In the genomic region with DNA sequence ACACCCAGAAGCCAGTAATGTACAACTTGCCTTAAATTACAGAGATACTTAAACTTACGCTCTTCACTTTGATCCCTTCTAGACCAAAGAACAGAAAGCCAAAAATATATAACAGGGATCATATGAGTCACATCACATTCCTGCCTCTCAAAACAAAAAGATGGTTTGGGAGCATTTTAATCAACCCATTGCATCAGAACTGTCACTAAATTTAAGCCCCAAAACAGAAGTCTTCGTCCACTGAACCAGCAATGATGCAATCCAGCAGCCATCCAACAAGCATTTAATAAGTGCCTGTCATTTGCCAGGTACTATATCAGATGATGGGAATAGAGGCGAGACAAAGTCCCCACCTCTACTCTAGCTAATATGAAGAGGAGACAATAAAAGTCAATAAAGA, we compare ENCODE assay signal across 25 cellular contexts. TPM values are rescaled to one million over a fixed set of nuclear protein-coding genes. Genes with fewer than 3 reads are reported as not detected.
DNase-seq lines count a peak whose midpoint lies in the region; ATAC-seq and TF ChIP-seq lines count a peak whose summit lies in the region.
"Had no signal": no experiment of that assay in that cellular context is flagged by ENCODE, and none has a peak within 500 bp of the region (broad histone marks: within the 10 kb centered on the region; RNA-seq: fewer than 3 reads in every experiment).

No MANE protein-coding gene starts in this region.

- POLR2A ChIA-PET in naive thymus-derived CD8-positive, alpha-beta T cell (lab: Charles Lee) = no interaction called here

- H3K4me3 Mint-ChIP-seq in naive thymus-derived CD8-positive, alpha-beta T cell = no peak overlapping the region
- H3K4me3 Mint-ChIP-seq: activated T-cell treated with anti-CD3 and anti-CD28 coated beads, Interleukin-2, amount 50 U/mL, for 72 hours; naive B cell; T-cell had no signal

- peaks cover 4% of the 10 kb centered on the region for H3K36me3 ChIP-seq in brain microvascular endothelial cell (replicated peaks)
- H3K36me3 ChIP-seq: uterus had no signal

- H3K27me3 Mint-ChIP-seq in naive thymus-derived CD8-positive, alpha-beta T cell = no peaks in the 10 kb centered on the region
- H3K27me3 Mint-ChIP-seq: naive B cell, T-cell had no signal

- in situ Hi-C loops in brain microvascular endothelial cell (cut with HindIII; ENCODE audit: low pct_ligation_motif_present, low sequenced_read_pairs) = no loop called here

- H3K27ac ChIP-seq in brain microvascular endothelial cell = no peak overlapping the region
- H3K27ac ChIP-seq: esophagus muscularis mucosa, hepatocyte, uterus had no signal

- DNase-seq in AG20443 (ENCODE audit: low spot score) = peak; percentile 59
- peak; percentile 57 for DNase-seq in LHCN-M2 (ENCODE audit: low read depth)
- DNase-seq in brain microvascular endothelial cell = peak; percentile 8
- peak; percentile 17 for DNase-seq in myocyte (ENCODE audit: low read depth)
- DNase-seq in dermis blood vessel endothelial cell = no peak
- DNase-seq in naive thymus-derived CD8-positive, alpha-beta T cell = no peak
- no peak for DNase-seq in stimulated activated CD4-positive, alpha-beta T cell treated with anti-CD3 and anti-CD28 coated beads, Interleukin-2, amount 100 ng/mL, for 48 hours
- DNase-seq: activated CD8-positive, alpha-beta memory T cell treated with anti-CD3 and anti-CD28 coated beads for 24 hours; activated T-cell treated with anti-CD3 and anti-CD28 coated beads, Interleukin-2, amount 50 U/mL, for 72 hours; caudate nucleus; effector CD4-positive, alpha-beta T cell; GF-D8; naive B cell; NCI-H187; NCI-H510A; small intestine; stimulated activated CD4-positive, alpha-beta T cell treated with anti-CD3 and anti-CD28 coated beads, Interleukin-4, amount 100 ng/mL, for 24 hours; substantia nigra; T-cell; uterus had no signal

- H3K4me1 Mint-ChIP-seq in naive thymus-derived CD8-positive, alpha-beta T cell = peaks cover 0 to 3% (median 0%) of the 10 kb centered on the region in 4 donors
- H3K4me1 Mint-ChIP-seq: naive B cell, T-cell had no signal

- no peaks in the 10 kb centered on the region for H3K27me3 ChIP-seq in brain microvascular endothelial cell (replicated peaks)
- H3K27me3 ChIP-seq: esophagus muscularis mucosa, hepatocyte, uterus had no signal

- no peak for ATAC-seq in GM21526 (IDR thresholded peaks at IDR 0.05; ENCODE audit: low FRiP score, unreplicated experiment)
- ATAC-seq in naive thymus-derived CD8-positive, alpha-beta T cell = no peak
- ATAC-seq: activated T-cell treated with anti-CD3 and anti-CD28 coated beads, Interleukin-2, amount 50 U/mL, for 72 hours; T-cell had no signal

- peaks cover 9 to 84% (median 30%) of the 10 kb centered on the region in 3 donors for H3K36me3 Mint-ChIP-seq in naive thymus-derived CD8-positive, alpha-beta T cell

- no peak overlapping the region for H3K4me3 ChIP-seq in brain microvascular endothelial cell (ENCODE audit: low read depth, low read length)
- H3K4me3 ChIP-seq: esophagus muscularis mucosa, hepatocyte, uterus had no signal

- TF ChIP-seq CTCF in brain microvascular endothelial cell (IDR thresholded peaks at IDR 0.05; ENCODE audit: low read depth, low read length, missing control alignments) = no peak

- no peaks in the 10 kb centered on the region for H3K9me3 Mint-ChIP-seq in naive thymus-derived CD8-positive, alpha-beta T cell
- H3K9me3 Mint-ChIP-seq: activated T-cell treated with anti-CD3 and anti-CD28 coated beads, Interleukin-2, amount 50 U/mL, for 72 hours; naive B cell; T-cell had no signal

- H3K27ac Mint-ChIP-seq in naive thymus-derived CD8-positive, alpha-beta T cell = peak overlapping the region in 1 of 10 donors; percentile 2
- H3K27ac Mint-ChIP-seq: activated T-cell treated with anti-CD3 and anti-CD28 coated beads, Interleukin-2, amount 50 U/mL, for 72 hours; T-cell had no signal

RNA-seq across cellular contexts. Expression of gene GLIS1, which starts 42.7 kb away (rescaled TPM):
- total RNA-seq in LHCN-M2 (2014; rRNA removed) (3.7 and 4.6 TPM in 2 replicates), myocyte (1.6 and 1.9 TPM in 2 replicates), dermis blood vessel endothelial cell (not detected in 2 replicates)
- polyA plus RNA-seq in LHCN-M2 (2012) = 1.9 TPM
- polyA plus RNA-seq in myocyte (2012) = 1.0 TPM
- not detected for total RNA-seq in naive thymus-derived CD8-positive, alpha-beta T cell
- polyA plus RNA-seq in naive thymus-derived CD8-positive, alpha-beta T cell = not detected
- total RNA-seq: activated T-cell treated with anti-CD3 and anti-CD28 coated beads, Interleukin-2, amount 50 U/mL, for 72 hours; lung microvascular endothelial cell; T-cell had no signal
- polyA plus RNA-seq: keratinocyte had no signal

RNA-seq across cellular contexts. Expression of gene NDC1, which starts 56.4 kb away (rescaled TPM):
- 39.3 and 42.0 TPM in 2 replicates for total RNA-seq in LHCN-M2 (2014; rRNA removed)
- 6.0 TPM for polyA plus RNA-seq in LHCN-M2 (2012)
- 14.0 and 15.4 TPM in 2 replicates for total RNA-seq in myocyte
- polyA plus RNA-seq in myocyte (2012) = 5.5 TPM
- 15.0 and 36.8 TPM in 2 replicates for total RNA-seq in dermis blood vessel endothelial cell
- total RNA-seq in naive thymus-derived CD8-positive, alpha-beta T cell = 10 to 100 TPM; 14.7 to 15.0 TPM
- polyA plus RNA-seq in naive thymus-derived CD8-positive, alpha-beta T cell = 1 to 10 TPM; 5.8 to 6.4 (median 6.3) TPM

Comparison
In these comparisons a context has a peak if more than half of its experiments do, and no peak if none do; other contexts are left out.
1. DNase-seq: peak in AG20443 (single experiment), LHCN-M2 (single experiment), brain microvascular endothelial cell (single experiment) and myocyte (single experiment); none in dermis blood vessel endothelial cell (single experiment), naive thymus-derived CD8-positive, alpha-beta T cell (0 of 10) and stimulated activated CD4-positive, alpha-beta T cell treated with anti-CD3 and anti-CD28 coated beads, Interleukin-2, amount 100 ng/mL, for 48 hours (0 of 2).